ENCODE assay signal across 6 cellular contexts in the genomic region with DNA sequence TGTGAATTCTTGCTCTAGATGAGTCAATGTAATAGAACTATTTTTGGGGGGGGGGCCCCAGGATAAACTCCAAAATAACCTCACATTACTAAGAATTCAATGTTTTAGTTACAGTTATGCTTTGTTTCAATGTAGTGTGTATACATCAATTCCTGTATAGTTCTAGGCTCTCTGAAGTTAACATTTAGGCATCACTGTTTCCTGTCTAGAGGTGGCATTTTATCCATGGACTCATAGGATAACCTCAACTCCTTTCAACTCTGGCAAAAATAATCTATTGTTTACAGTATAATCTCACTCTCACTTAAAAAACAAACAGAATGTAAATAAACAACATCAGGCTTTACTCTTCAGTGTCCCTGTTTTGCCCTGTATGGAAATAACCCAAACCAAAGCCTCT.
"Had no signal": no experiment of that assay in that cellular context is flagged by ENCODE, and none has a peak within 500 bp of the region (broad histone marks: within the 10 kb centered on the region; RNA-seq: fewer than 3 reads in every experiment).

No MANE protein-coding gene starts in this region.

- DNase-seq: H7, HFFc6, KBM-7 had no signal

- H3K4me2 ChIP-seq: GM23338 had no signal

- H3K4me3 ChIP-seq: GM23338, HAP-1 had no signal

- H2AFZ ChIP-seq: GM23338 had no signal

- H3K9me3 ChIP-seq: HAP-1 had no signal

- ATAC-seq: GM23338, HCT116 had no signal

- H3K36me3 ChIP-seq: HAP-1 had no signal

- H3K4me1 ChIP-seq: HAP-1 had no signal
